In genomic region chr6:1524040-1524480, GRCh38 we compare ENCODE assay signal across 8 cellular contexts.
DNase-seq lines count a peak whose midpoint lies in the region; ATAC-seq and TF ChIP-seq lines count a peak whose summit lies in the region.

No MANE protein-coding gene starts in this region.

- H3K27ac Mint-ChIP-seq in nephron progenitor cell: no peak overlapping the region

- no peaks in the 10 kb centered on the region for H3K9me3 Mint-ChIP-seq in activated T-cell treated with anti-CD3 and anti-CD28 coated beads, Interleukin-2, amount 50 U/mL, for 4 hours
- H3K9me3 Mint-ChIP-seq in nephron progenitor cell: peaks cover 3% of the 10 kb centered on the region

- H3K36me3 ChIP-seq in fibroblast of lung (ENCODE audit: control insufficient read depth, insufficient read depth, low read length): no peaks in the 10 kb centered on the region

- H3K9ac ChIP-seq in fibroblast of lung (ENCODE audit: insufficient read depth, low read length): no peak overlapping the region

- peaks cover 3% of the 10 kb centered on the region for H3K27me3 ChIP-seq in fibroblast of lung (ENCODE audit: control insufficient read depth, insufficient read depth, low read length)

- no peak overlapping the region for H3K4me2 ChIP-seq in fibroblast of lung (ENCODE audit: extremely low read depth, insufficient read depth, low read length)

- H3K36me3 Mint-ChIP-seq in activated T-cell treated with anti-CD3 and anti-CD28 coated beads, Interleukin-2, amount 50 U/mL, for 4 hours (ENCODE audit: insufficient read depth): no peaks in the 10 kb centered on the region
- no peaks in the 10 kb centered on the region for H3K36me3 Mint-ChIP-seq in nephron progenitor cell (ENCODE audit: low read depth)

- peak; percentile 79 to 81 for ATAC-seq in activated T-cell treated with anti-CD3 and anti-CD28 coated beads, Interleukin-2, amount 50 U/mL, for 4 hours
- ATAC-seq in HG03521 (IDR thresholded peaks at IDR 0.05; ENCODE audit: unreplicated experiment): no peak

- DNase-seq in AG08395 (ENCODE audit: low spot score) (peak; percentile 70), LHCN-M2 (ENCODE audit: low read depth) (peak; percentile 36), fibroblast of lung (ENCODE audit: low read depth in 2 of 2) (peak; percentile 48 to 57), nephron progenitor cell (peak; percentile 79)
- DNase-seq in activated T-cell treated with anti-CD3 and anti-CD28 coated beads, Interleukin-2, amount 50 U/mL, for 4 hours: peak; percentile 70
- peak; percentile 68 for DNase-seq in stimulated activated naive CD4-positive, alpha-beta T cell treated with Interleukin-2 at 50 U/mL for 16 hours (lab: John Stamatoyannopoulos, UW)
- no peak for DNase-seq in NK-92 treated with Interleukin-12 subunit alpha and Interleukin-12 subunit beta, amount 100 ng/mL, for 24 hours (lab: John Stamatoyannopoulos, UW)

- peaks cover 20% of the 10 kb centered on the region for H3K27me3 Mint-ChIP-seq in activated T-cell treated with anti-CD3 and anti-CD28 coated beads, Interleukin-2, amount 50 U/mL, for 4 hours (ENCODE audit: low read depth)
- H3K27me3 Mint-ChIP-seq in nephron progenitor cell (ENCODE audit: low read depth, poor library complexity): peaks cover 30% of the 10 kb centered on the region

- peaks cover 39% of the 10 kb centered on the region for H3K4me1 Mint-ChIP-seq in activated T-cell treated with anti-CD3 and anti-CD28 coated beads, Interleukin-2, amount 50 U/mL, for 4 hours (ENCODE audit: low read depth)
- H3K4me1 Mint-ChIP-seq in nephron progenitor cell: peaks cover 38% of the 10 kb centered on the region

- H3K4me1 ChIP-seq in fibroblast of lung (ENCODE audit: control insufficient read depth, extremely low read depth, insufficient read depth, low read length): peaks cover 2% of the 10 kb centered on the region

- no peak overlapping the region for H2AFZ ChIP-seq in fibroblast of lung (ENCODE audit: low read length)

- H3K27ac ChIP-seq in fibroblast of lung (ENCODE audit: insufficient read depth, low read length): no peak overlapping the region

- no peaks in the 10 kb centered on the region for H3K79me2 ChIP-seq in fibroblast of lung (ENCODE audit: control insufficient read depth, insufficient read depth, low read length)

- H3K9me3 ChIP-seq in fibroblast of lung (ENCODE audit: control insufficient read depth, insufficient read depth, low read depth, low read length): no peaks in the 10 kb centered on the region

- no peaks in the 10 kb centered on the region for H4K20me1 ChIP-seq in fibroblast of lung (ENCODE audit: control insufficient read depth, extremely low read depth, insufficient read depth, low read length)

- TF ChIP-seq CTCF in fibroblast of lung (conservative IDR thresholded peaks at IDR 0.05 in 1 of 2, IDR thresholded peaks at IDR 0.05 in 1 of 2; ENCODE audit: low read depth in 1 of 2, low read length in 2 of 2) (peak; percentile 26 to 47), nephron progenitor cell (IDR thresholded peaks at IDR 0.05) (peak; percentile 65)

- H3K4me3 Mint-ChIP-seq in activated T-cell treated with anti-CD3 and anti-CD28 coated beads, Interleukin-2, amount 50 U/mL, for 4 hours: peak overlapping the region; percentile 47
- H3K4me3 Mint-ChIP-seq in nephron progenitor cell: no peak overlapping the region

- H3K4me3 ChIP-seq in fibroblast of lung (replicated peaks in 1 of 4; ENCODE audit: control extremely low read depth in 1 of 4, insufficient read depth in 1 of 4, low read depth in 3 of 4, low read length in 4 of 4): no peak overlapping the region
